ENCODE assay signal across 9 cellular contexts in genomic region chrX:11665144-11666040, GRCh38. TPM values are rescaled to one million over a fixed set of nuclear protein-coding genes. Genes with fewer than 3 reads are reported as not detected.
DNase-seq lines count a peak whose midpoint lies in the region; ATAC-seq and TF ChIP-seq lines count a peak whose summit lies in the region.
"Had no signal": no experiment of that assay in that cellular context is flagged by ENCODE, and none has a peak within 500 bp of the region (broad histone marks: within the 10 kb centered on the region; RNA-seq: fewer than 3 reads in every experiment).

Gene ARHGAP6 (minus strand): TSS chrX:11665920. CDS start chrX:11664828, 1,092 bp downstream.

- H3K27ac ChIP-seq in smooth muscle cell (ENCODE audit: low read depth) = no peak within 1 kb of the TSS

- WGBS in smooth muscle cell (ENCODE audit: low lambda C conversion rate) = 50% methylated on average over 69 of the region's 71 CpGs

- no peak for ATAC-seq in activated T-cell treated with anti-CD3 and anti-CD28 coated beads, Interleukin-2, amount 50 U/mL, for 72 hours (replicated peaks in 1 of 2)
- no peak for ATAC-seq in activated naive CD8-positive, alpha-beta T cell treated with anti-CD3 and anti-CD28 coated beads, Interleukin-2, amount 10 ng/mL, durations not matched to agents 7 days and 5 days (ENCODE audit: low read depth)
- ATAC-seq in GM21786 (IDR thresholded peaks at IDR 0.05; ENCODE audit: unreplicated experiment) (no peak), HG03378 (IDR thresholded peaks at IDR 0.05; ENCODE audit: unreplicated experiment) (no peak), HG02759 (IDR thresholded peaks at IDR 0.05; ENCODE audit: unreplicated experiment) (no peak)

- no peaks in the 10 kb centered on the region for H3K36me3 Mint-ChIP-seq in activated T-cell treated with anti-CD3 and anti-CD28 coated beads, Interleukin-2, amount 50 U/mL, for 72 hours (ENCODE audit: insufficient read depth in 2 of 2)
- no peaks in the 10 kb centered on the region for H3K36me3 Mint-ChIP-seq in activated naive CD8-positive, alpha-beta T cell treated with anti-CD3 and anti-CD28 coated beads, Interleukin-2, amount 10 ng/mL, durations not matched to agents 7 days and 5 days

- no peaks in the 10 kb centered on the region for H3K79me2 ChIP-seq in smooth muscle cell (ENCODE audit: low read depth)

- no peaks in the 10 kb centered on the region for H3K9me3 Mint-ChIP-seq in activated T-cell treated with anti-CD3 and anti-CD28 coated beads, Interleukin-2, amount 50 U/mL, for 72 hours
- H3K9me3 Mint-ChIP-seq in activated naive CD8-positive, alpha-beta T cell treated with anti-CD3 and anti-CD28 coated beads, Interleukin-2, amount 10 ng/mL, durations not matched to agents 7 days and 5 days = no peaks in the 10 kb centered on the region
- H3K9me3 Mint-ChIP-seq: activated T-cell treated with anti-CD3 and anti-CD28 coated beads, Interleukin-2, amount 50 U/mL, for 4 hours had no signal

- POLR2A ChIA-PET in activated naive CD8-positive, alpha-beta T cell treated with anti-CD3 and anti-CD28 coated beads, Interleukin-2, amount 10 ng/mL, durations not matched to agents 7 days and 5 days (lab: Charles Lee) = no interaction called here

- H2AFZ ChIP-seq in smooth muscle cell (ENCODE audit: low read depth) = peak within 1 kb of the TSS; percentile 81

- TF ChIP-seq CTCF in smooth muscle cell (IDR thresholded peaks at IDR 0.05; ENCODE audit: borderline replicate concordance, insufficient read depth, poor library complexity, severe bottlenecking) = no peak

- H3K4me1 ChIP-seq in iPS-15b (ENCODE audit: control insufficient read depth, insufficient read depth, low read length) (no peaks in the 10 kb centered on the region), smooth muscle cell (ENCODE audit: low read depth) (no peaks in the 10 kb centered on the region)

- H3K36me3 ChIP-seq in iPS-15b (ENCODE audit: control insufficient read depth, insufficient read depth, low read length) (no peaks in the 10 kb centered on the region), smooth muscle cell (ENCODE audit: low read depth) (no peaks in the 10 kb centered on the region)

- peak within 1 kb of the TSS; percentile 69 to 74 for H3K4me3 Mint-ChIP-seq in activated T-cell treated with anti-CD3 and anti-CD28 coated beads, Interleukin-2, amount 50 U/mL, for 72 hours
- H3K4me3 Mint-ChIP-seq in activated naive CD8-positive, alpha-beta T cell treated with anti-CD3 and anti-CD28 coated beads, Interleukin-2, amount 10 ng/mL, durations not matched to agents 7 days and 5 days = peak within 1 kb of the TSS; percentile 45
- H3K4me3 Mint-ChIP-seq: activated T-cell treated with anti-CD3 and anti-CD28 coated beads, Interleukin-2, amount 50 U/mL, for 4 hours had no signal

- no peak within 1 kb of the TSS for H3K27ac Mint-ChIP-seq in activated T-cell treated with anti-CD3 and anti-CD28 coated beads, Interleukin-2, amount 50 U/mL, for 72 hours
- no peak within 1 kb of the TSS for H3K27ac Mint-ChIP-seq in activated naive CD8-positive, alpha-beta T cell treated with anti-CD3 and anti-CD28 coated beads, Interleukin-2, amount 10 ng/mL, durations not matched to agents 7 days and 5 days

- H3K4me3 ChIP-seq in iPS-15b (ENCODE audit: low read depth, low read length) (peak within 1 kb of the TSS; percentile 75), smooth muscle cell (peak within 1 kb of the TSS; percentile 53)

- H3K9ac ChIP-seq in iPS-15b (ENCODE audit: low read depth, low read length) (peak within 1 kb of the TSS; percentile 5), smooth muscle cell (ENCODE audit: low read depth) (no peak within 1 kb of the TSS)

- H3F3A ChIP-seq in smooth muscle cell (ENCODE audit: low read depth) = no peaks in the 10 kb centered on the region

- no peak for DNase-seq in activated T-cell treated with anti-CD3 and anti-CD28 coated beads, Interleukin-2, amount 50 U/mL, for 72 hours
- DNase-seq in activated T-cell treated with anti-CD3 and anti-CD28 coated beads for 4 hours (no peak), smooth muscle cell (lab: John Stamatoyannopoulos, UW; ENCODE audit: unreplicated experiment) (peak; percentile 13)
- DNase-seq in activated naive CD8-positive, alpha-beta T cell treated with anti-CD3 and anti-CD28 coated beads, Interleukin-2, amount 10 ng/mL, durations not matched to agents 7 days and 5 days = peak; percentile 15
- DNase-seq: activated T-cell treated with anti-CD3 and anti-CD28 coated beads, Interleukin-2, amount 50 U/mL, for 4 hours had no signal

- H4K20me1 ChIP-seq in smooth muscle cell (ENCODE audit: low read depth) = no peaks in the 10 kb centered on the region

- H3K4me1 Mint-ChIP-seq in activated T-cell treated with anti-CD3 and anti-CD28 coated beads, Interleukin-2, amount 50 U/mL, for 72 hours (ENCODE audit: low read depth) = peaks cover 5% of the 10 kb centered on the region
- H3K4me1 Mint-ChIP-seq in activated naive CD8-positive, alpha-beta T cell treated with anti-CD3 and anti-CD28 coated beads, Interleukin-2, amount 10 ng/mL, durations not matched to agents 7 days and 5 days = no peaks in the 10 kb centered on the region

- peak within 1 kb of the TSS; percentile 89 for H3K4me2 ChIP-seq in smooth muscle cell

- H3K27me3 Mint-ChIP-seq in activated T-cell treated with anti-CD3 and anti-CD28 coated beads, Interleukin-2, amount 50 U/mL, for 72 hours (ENCODE audit: low read depth) = peaks cover 64% of the 10 kb centered on the region
- H3K27me3 Mint-ChIP-seq in activated naive CD8-positive, alpha-beta T cell treated with anti-CD3 and anti-CD28 coated beads, Interleukin-2, amount 10 ng/mL, durations not matched to agents 7 days and 5 days = peaks cover 46% of the 10 kb centered on the region

- H3K9me3 ChIP-seq in iPS-15b (ENCODE audit: control insufficient read depth, insufficient read depth, low read length) (no peaks in the 10 kb centered on the region), smooth muscle cell (replicated peaks; ENCODE audit: low read depth) (no peaks in the 10 kb centered on the region)

- H3K27me3 ChIP-seq in iPS-15b (ENCODE audit: control insufficient read depth, insufficient read depth, low read length) (peaks cover 95% of the 10 kb centered on the region), smooth muscle cell (ENCODE audit: low read depth) (peaks cover 42% of the 10 kb centered on the region)

RNA-seq across cellular contexts. Expression of gene ARHGAP6, which starts in this region (rescaled TPM):
- total RNA-seq in activated T-cell treated with anti-CD3 and anti-CD28 coated beads, Interleukin-2, amount 50 U/mL, for 72 hours = not detected
- not detected for total RNA-seq in activated naive CD8-positive, alpha-beta T cell treated with anti-CD3 and anti-CD28 coated beads, Interleukin-2, amount 10 ng/mL, durations not matched to agents 7 days and 5 days
- 0.54 and 0.90 TPM in 2 replicates for total RNA-seq in smooth muscle cell
- 0.55 TPM in 1 of 2 replicates, not detected in the other for polyA plus RNA-seq in smooth muscle cell

Comparison
In these comparisons a context has a peak if more than half of its experiments do, and no peak if none do; other contexts are left out.
1. Peak in DNase-seq in activated naive CD8-positive, alpha-beta T cell treated with anti-CD3 and anti-CD28 coated beads, Interleukin-2, amount 10 ng/mL, durations not matched to agents 7 days and 5 days; RNA of the gene not detected or under 1 TPM.
2. Peak in DNase-seq, H3K4me3 ChIP-seq and H3K4me2 ChIP-seq in smooth muscle cell; RNA of the gene not detected or under 1 TPM.